ENCODE assay signal across 1 cellular context in the genomic region with DNA sequence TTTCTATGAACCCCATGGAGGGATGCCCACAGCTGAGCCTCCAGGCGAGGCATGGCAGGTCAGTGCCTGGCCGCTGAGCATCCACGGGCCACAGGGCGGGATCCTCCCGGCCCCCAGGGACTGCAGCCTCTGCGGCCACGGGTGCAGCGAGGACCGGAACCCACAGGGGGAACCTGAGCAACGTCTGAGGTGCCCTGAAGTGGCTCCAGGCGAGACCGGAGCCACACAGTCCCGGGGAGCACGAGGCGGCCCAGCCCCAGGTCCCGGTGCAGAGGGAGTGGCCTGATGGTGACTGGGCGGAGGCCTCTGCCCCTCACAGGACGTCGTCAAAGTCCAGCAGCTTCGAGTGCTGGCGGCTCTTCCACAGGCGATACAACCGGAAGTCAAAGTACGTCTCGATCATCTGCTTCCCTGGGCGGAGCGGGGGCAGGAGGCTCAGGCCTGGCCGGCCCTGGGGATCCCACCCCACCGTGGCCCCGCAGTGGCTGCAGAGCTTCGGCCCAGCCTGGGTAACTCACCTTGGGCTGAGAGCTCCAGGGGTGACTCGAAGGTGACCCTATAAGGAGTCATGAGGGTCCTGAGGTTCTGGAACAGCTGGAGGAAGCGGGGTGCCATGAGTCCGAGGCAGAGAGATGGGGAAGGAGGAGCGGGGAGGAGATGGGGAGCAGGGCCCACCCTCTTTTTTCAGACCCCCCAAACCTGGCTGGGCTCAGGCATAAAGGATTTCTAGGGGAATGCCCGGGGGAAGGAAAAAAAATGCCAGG.
TF ChIP-seq lines count a peak whose summit lies in the region.

No MANE protein-coding gene starts in this region.

TF ChIP-seq in SK-N-SH treated with all-trans-retinoic acid at 6 μM for 48 hours, 23 proteins besides CTCF, POLR2A, EP300 and RAD21 (continued from another document):
- TF ChIP-seq CSDC2 (CRISPR knock-in tag; IDR thresholded peaks at IDR 0.05), result no peak
- TF ChIP-seq, protein P1, sequence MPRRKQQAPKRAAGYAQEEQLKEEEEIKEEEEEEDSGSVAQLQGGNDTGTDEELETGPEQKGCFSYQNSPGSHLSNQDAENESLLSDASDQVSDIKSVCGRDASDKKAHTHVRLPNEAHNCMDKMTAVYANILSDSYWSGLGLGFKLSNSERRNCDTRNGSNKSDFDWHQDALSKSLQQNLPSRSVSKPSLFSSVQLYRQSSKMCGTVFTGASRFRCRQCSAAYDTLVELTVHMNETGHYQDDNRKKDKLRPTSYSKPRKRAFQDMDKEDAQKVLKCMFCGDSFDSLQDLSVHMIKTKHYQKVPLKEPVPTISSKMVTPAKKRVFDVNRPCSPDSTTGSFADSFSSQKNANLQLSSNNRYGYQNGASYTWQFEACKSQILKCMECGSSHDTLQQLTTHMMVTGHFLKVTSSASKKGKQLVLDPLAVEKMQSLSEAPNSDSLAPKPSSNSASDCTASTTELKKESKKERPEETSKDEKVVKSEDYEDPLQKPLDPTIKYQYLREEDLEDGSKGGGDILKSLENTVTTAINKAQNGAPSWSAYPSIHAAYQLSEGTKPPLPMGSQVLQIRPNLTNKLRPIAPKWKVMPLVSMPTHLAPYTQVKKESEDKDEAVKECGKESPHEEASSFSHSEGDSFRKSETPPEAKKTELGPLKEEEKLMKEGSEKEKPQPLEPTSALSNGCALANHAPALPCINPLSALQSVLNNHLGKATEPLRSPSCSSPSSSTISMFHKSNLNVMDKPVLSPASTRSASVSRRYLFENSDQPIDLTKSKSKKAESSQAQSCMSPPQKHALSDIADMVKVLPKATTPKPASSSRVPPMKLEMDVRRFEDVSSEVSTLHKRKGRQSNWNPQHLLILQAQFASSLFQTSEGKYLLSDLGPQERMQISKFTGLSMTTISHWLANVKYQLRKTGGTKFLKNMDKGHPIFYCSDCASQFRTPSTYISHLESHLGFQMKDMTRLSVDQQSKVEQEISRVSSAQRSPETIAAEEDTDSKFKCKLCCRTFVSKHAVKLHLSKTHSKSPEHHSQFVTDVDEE (CRISPR knock-in tag; IDR thresholded peaks at IDR 0.05), result no peak
- TF ChIP-seq, protein P2, sequence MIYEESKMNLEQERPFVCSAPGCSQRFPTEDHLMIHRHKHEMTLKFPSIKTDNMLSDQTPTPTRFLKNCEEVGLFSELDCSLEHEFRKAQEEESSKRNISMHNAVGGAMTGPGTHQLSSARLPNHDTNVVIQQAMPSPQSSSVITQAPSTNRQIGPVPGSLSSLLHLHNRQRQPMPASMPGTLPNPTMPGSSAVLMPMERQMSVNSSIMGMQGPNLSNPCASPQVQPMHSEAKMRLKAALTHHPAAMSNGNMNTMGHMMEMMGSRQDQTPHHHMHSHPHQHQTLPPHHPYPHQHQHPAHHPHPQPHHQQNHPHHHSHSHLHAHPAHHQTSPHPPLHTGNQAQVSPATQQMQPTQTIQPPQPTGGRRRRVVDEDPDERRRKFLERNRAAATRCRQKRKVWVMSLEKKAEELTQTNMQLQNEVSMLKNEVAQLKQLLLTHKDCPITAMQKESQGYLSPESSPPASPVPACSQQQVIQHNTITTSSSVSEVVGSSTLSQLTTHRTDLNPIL (CRISPR knock-in tag; IDR thresholded peaks at IDR 0.05; ENCODE audit: low read depth), result no peak
- no peak for TF ChIP-seq TCF4 (CRISPR knock-in tag; IDR thresholded peaks at IDR 0.05; ENCODE audit: borderline replicate concordance)
- no peak for TF ChIP-seq ISL1 (CRISPR knock-in tag; IDR thresholded peaks at IDR 0.05)
- no peak for TF ChIP-seq ZNF565 (CRISPR knock-in tag; conservative IDR thresholded peaks at IDR 0.05; ENCODE audit: low read depth)
- no peak for TF ChIP-seq ZFP3 (CRISPR knock-in tag; IDR thresholded peaks at IDR 0.05)
- TF ChIP-seq ZC3H10 (CRISPR knock-in tag; IDR thresholded peaks at IDR 0.05), result no peak
